8 cellular contexts compared by ENCODE assay signal in the genomic region with DNA sequence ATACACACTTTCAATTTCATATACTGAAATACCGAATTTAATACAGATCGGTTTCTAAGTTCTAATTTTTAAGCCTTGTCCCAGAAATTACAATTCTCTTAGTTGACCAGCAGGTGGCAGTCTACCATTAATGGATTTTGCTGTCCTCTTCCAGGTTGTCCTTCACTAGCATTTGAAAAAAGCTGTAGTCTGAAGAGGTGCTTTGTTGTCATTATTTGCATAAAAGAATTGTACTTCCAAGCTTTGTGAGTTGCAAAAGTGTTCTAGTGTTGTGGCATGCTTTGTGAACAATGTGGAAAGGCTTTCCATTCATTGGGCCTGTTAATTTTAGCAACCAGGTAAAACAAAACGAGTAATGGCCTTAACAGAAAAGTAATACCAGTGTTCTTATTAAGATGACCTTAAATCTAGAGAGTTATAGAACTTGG.
DNase-seq lines count a peak whose midpoint lies in the region; ATAC-seq and TF ChIP-seq lines count a peak whose summit lies in the region.

No MANE protein-coding gene starts in this region.

- no peaks in the 10 kb centered on the region for H3K9me3 Mint-ChIP-seq in activated CD4-positive, alpha-beta T cell treated with anti-CD3 and anti-CD28 coated beads, Interleukin-2, amount 10 ng/mL, durations not matched to agents 24 days and 14 days

- H3K9me3 ChIP-seq in SK-N-MC (ENCODE audit: low read depth, low read length) = no peaks in the 10 kb centered on the region
- H3K9me3 ChIP-seq in prostate gland = no peaks in the 10 kb centered on the region

- no peaks in the 10 kb centered on the region for H3K27me3 ChIP-seq in prostate gland (replicated peaks; ENCODE audit: insufficient read depth)

- WGBS in prostate gland = 50% methylated on average over 3 of the region's 3 CpGs

- H3K4me3 ChIP-seq in NB4 (ENCODE audit: low read depth, low read length) (no peak overlapping the region), SK-N-MC (no peak overlapping the region), fibroblast of mammary gland (ENCODE audit: control insufficient read depth, low read depth, low read length) (no peak overlapping the region), prostate gland (no peak overlapping the region)

- H3K9ac ChIP-seq in SK-N-MC (ENCODE audit: insufficient read length) = no peak overlapping the region

- H3K36me3 Mint-ChIP-seq in activated CD4-positive, alpha-beta T cell treated with anti-CD3 and anti-CD28 coated beads, Interleukin-2, amount 10 ng/mL, durations not matched to agents 24 days and 14 days (ENCODE audit: low read depth) = peaks cover 2% of the 10 kb centered on the region

- peak; percentile 36 for TF ChIP-seq CTCF in NB4 (IDR thresholded peaks at IDR 0.05; ENCODE audit: low read depth, low read length)
- peak; percentile 75 for TF ChIP-seq CTCF in fibroblast of mammary gland (conservative IDR thresholded peaks at IDR 0.05; ENCODE audit: control insufficient read depth, insufficient read depth, low read depth, low read length)
- TF ChIP-seq CTCF in prostate gland (IDR thresholded peaks at IDR 0.05) = peak; percentile 64 to 84 (median 70)

- H3K36me3 ChIP-seq in SK-N-MC (ENCODE audit: insufficient read depth, low read length) (peaks cover 3% of the 10 kb centered on the region; the same call in 1 of the 2 replicates), prostate gland (no peaks in the 10 kb centered on the region)

- intact Hi-C loops in activated CD4-positive, alpha-beta T cell treated with anti-CD3 and anti-CD28 coated beads, Interleukin-2, amount 10 ng/mL, durations not matched to agents 24 days and 14 days (cut with micrococcal nuclease) = loop anchor here (5.0 to 10.0 kb wide), 3 partner anchors 122 to 162 kb away; no protein-coding TSS in a partner anchor
- intact Hi-C loops in prostate gland (cut with DNase I) = loop anchor here (5.0 kb wide), 1 partner anchor 878 kb away; no protein-coding TSS in a partner anchor

- peak; percentile 68 for ATAC-seq in GM21529 (IDR thresholded peaks at IDR 0.05; ENCODE audit: unreplicated experiment)

- H3K27ac ChIP-seq in SK-N-MC (no peak overlapping the region), prostate gland (no peak overlapping the region)

- DNase-seq in activated CD4-positive, alpha-beta T cell treated with anti-CD3 and anti-CD28 coated beads, Interleukin-2, amount 10 ng/mL, durations not matched to agents 24 days and 14 days = peak; percentile 71
- DNase-seq in activated CD4-positive, alpha-beta T cell treated with anti-CD3 and anti-CD28 coated beads, Interleukin-2, amount 50 U/mL, for 1 hour = no peak
- DNase-seq in NB4 (ENCODE audit: low read depth) (peak; percentile 65), SK-N-MC (ENCODE audit: low read depth, low spot score) (peak; percentile 37), fibroblast of mammary gland (ENCODE audit: low read depth) (peak; percentile 68), prostate gland (ENCODE audit: low spot score) (no peak), ecto neural progenitor cell (ENCODE audit: low spot score) (no peak)

- no peak for TF ChIP-seq POLR2A in NB4 (IDR thresholded peaks at IDR 0.05; ENCODE audit: extremely low read depth, insufficient read length)
- no peak for TF ChIP-seq POLR2A in prostate gland (IDR thresholded peaks at IDR 0.05)

- no peak overlapping the region for H3K27ac Mint-ChIP-seq in activated CD4-positive, alpha-beta T cell treated with anti-CD3 and anti-CD28 coated beads, Interleukin-2, amount 10 ng/mL, durations not matched to agents 24 days and 14 days

- no peaks in the 10 kb centered on the region for H3K4me1 ChIP-seq in prostate gland (replicated peaks)

- H3K27me3 Mint-ChIP-seq in activated CD4-positive, alpha-beta T cell treated with anti-CD3 and anti-CD28 coated beads, Interleukin-2, amount 10 ng/mL, durations not matched to agents 24 days and 14 days = no peaks in the 10 kb centered on the region

- no peak overlapping the region for H3K4me3 Mint-ChIP-seq in activated CD4-positive, alpha-beta T cell treated with anti-CD3 and anti-CD28 coated beads, Interleukin-2, amount 10 ng/mL, durations not matched to agents 24 days and 14 days

- H3K4me1 Mint-ChIP-seq in activated CD4-positive, alpha-beta T cell treated with anti-CD3 and anti-CD28 coated beads, Interleukin-2, amount 10 ng/mL, durations not matched to agents 24 days and 14 days = no peaks in the 10 kb centered on the region

Comparison
In these comparisons a context has a peak if more than half of its experiments do, and no peak if none do; other contexts are left out.
1. DNase-seq: peak in activated CD4-positive, alpha-beta T cell treated with anti-CD3 and anti-CD28 coated beads, Interleukin-2, amount 10 ng/mL, durations not matched to agents 24 days and 14 days (single experiment), NB4 (single experiment), SK-N-MC (single experiment) and fibroblast of mammary gland (single experiment); none in activated CD4-positive, alpha-beta T cell treated with anti-CD3 and anti-CD28 coated beads, Interleukin-2, amount 50 U/mL, for 1 hour (single experiment), prostate gland (single experiment) and ecto neural progenitor cell (single experiment).
2. Peak in every context shown above with its lines, with median percentiles within 50 percentile points of each other: CTCF ChIP-seq.